ENCODE assay signal across 8 cellular contexts in genomic region chr9:96419691-96419969, GRCh38. TPM values are rescaled to one million over a fixed set of nuclear protein-coding genes. Genes with fewer than 3 reads are reported as not detected.
A peak's percentile ranks its signal among the peaks of the same experiment; 100 is the strongest.
DNase-seq lines count a peak whose midpoint lies in the region; ATAC-seq lines count a peak whose summit lies in the region.

No MANE protein-coding gene starts in this region.

- peak overlapping the region; percentile 86 for H3K4me3 Mint-ChIP-seq in T-helper 1 cell treated with Interleukin-12 subunit alpha and Interleukin-12 subunit beta and Interleukin-4 antibody, amounts not matched to agents 30 μg/mL and 1 μg/mL, for 36 hours

- no peak for DNase-seq in T-helper 1 cell
- DNase-seq in activated naive CD4-positive, alpha-beta T cell treated with anti-CD3 and anti-CD28 coated beads, Interleukin-2, amount 50 U/mL, for 72 hours (ENCODE audit: low spot score in 2 of 2) = no peak
- DNase-seq in SHP77 treated with DMSO at 0.1 percent for 48 hours (lab: John Stamatoyannopoulos, UW) = no peak
- no peak for DNase-seq in kidney glomerular epithelial cell (lab: John Stamatoyannopoulos, UW)
- no peak for DNase-seq in NCI-H1694 (lab: John Stamatoyannopoulos, UW)

- H3K27me3 Mint-ChIP-seq in T-helper 1 cell treated with Interleukin-12 subunit alpha and Interleukin-12 subunit beta and Interleukin-4 antibody, amounts not matched to agents 30 μg/mL and 1 μg/mL, for 36 hours (ENCODE audit: low read depth) = no peaks in the 10 kb centered on the region

- peaks cover 27% of the 10 kb centered on the region for H3K4me1 Mint-ChIP-seq in T-helper 1 cell treated with Interleukin-12 subunit alpha and Interleukin-12 subunit beta and Interleukin-4 antibody, amounts not matched to agents 30 μg/mL and 1 μg/mL, for 36 hours (ENCODE audit: low read depth)

- H3K9me3 ChIP-seq in iPS-18c (ENCODE audit: control insufficient read depth, insufficient read depth, low read length) = peaks cover 3% of the 10 kb centered on the region
- H3K9me3 ChIP-seq in stomach smooth muscle (ENCODE audit: control insufficient read depth in 2 of 2, low read length in 2 of 2) = no peaks in the 10 kb centered on the region

- no peak for ATAC-seq in activated naive CD4-positive, alpha-beta T cell treated with anti-CD3 and anti-CD28 coated beads, Interleukin-2, amount 50 U/mL, for 72 hours

- H3K9ac ChIP-seq in stomach smooth muscle (ENCODE audit: low read length in 2 of 2) = peak overlapping the region; percentile 64 to 79

- no peaks in the 10 kb centered on the region for H3K9me3 Mint-ChIP-seq in T-helper 1 cell treated with Interleukin-12 subunit alpha and Interleukin-12 subunit beta and Interleukin-4 antibody, amounts not matched to agents 30 μg/mL and 1 μg/mL, for 36 hours
- H3K9me3 Mint-ChIP-seq in activated naive CD4-positive, alpha-beta T cell treated with anti-CD3 and anti-CD28 coated beads, Interleukin-2, amount 50 U/mL, for 72 hours = no peaks in the 10 kb centered on the region

- peaks cover 19% of the 10 kb centered on the region for H3K4me1 ChIP-seq in stomach smooth muscle (ENCODE audit: control insufficient read depth, insufficient read depth, low read length)

- peaks cover 4% of the 10 kb centered on the region for H3K36me3 Mint-ChIP-seq in T-helper 1 cell treated with Interleukin-12 subunit alpha and Interleukin-12 subunit beta and Interleukin-4 antibody, amounts not matched to agents 30 μg/mL and 1 μg/mL, for 36 hours (ENCODE audit: low read depth)
- H3K36me3 Mint-ChIP-seq in activated naive CD4-positive, alpha-beta T cell treated with anti-CD3 and anti-CD28 coated beads, Interleukin-2, amount 50 U/mL, for 72 hours = peaks cover 6 to 12% of the 10 kb centered on the region in 2 donors

- peak overlapping the region; percentile 95 for H3K27ac ChIP-seq in stomach smooth muscle (ENCODE audit: low read length)

- H3K4me3 ChIP-seq in iPS-18c (ENCODE audit: insufficient read depth, low read depth, low read length) (peak overlapping the region; percentile 68; the same call in 1 of the 2 replicates), stomach smooth muscle (ENCODE audit: low read length in 2 of 2) (peak overlapping the region; percentile 79 to 83)

- H3K27me3 ChIP-seq in stomach smooth muscle (ENCODE audit: control insufficient read depth in 1 of 2, insufficient read depth in 2 of 2, low read length in 2 of 2) = no peaks in the 10 kb centered on the region

- peak overlapping the region; percentile 90 for H3K27ac Mint-ChIP-seq in T-helper 1 cell treated with Interleukin-12 subunit alpha and Interleukin-12 subunit beta and Interleukin-4 antibody, amounts not matched to agents 30 μg/mL and 1 μg/mL, for 36 hours
- H3K27ac Mint-ChIP-seq in activated naive CD4-positive, alpha-beta T cell treated with anti-CD3 and anti-CD28 coated beads, Interleukin-2, amount 50 U/mL, for 72 hours = peak overlapping the region; percentile 84 to 94

- no peaks in the 10 kb centered on the region for H3K36me3 ChIP-seq in stomach smooth muscle (ENCODE audit: control insufficient read depth in 2 of 2, insufficient read depth in 2 of 2, low read length in 2 of 2)

RNA-seq across cellular contexts. Expression of gene ZNF367, which starts 1.5 kb away (rescaled TPM):
- total RNA-seq in activated naive CD4-positive, alpha-beta T cell treated with anti-CD3 and anti-CD28 coated beads, Interleukin-2, amount 50 U/mL, for 72 hours = 10 to 100 TPM; 17.7 to 42.6 TPM

RNA-seq across cellular contexts. Expression of gene HABP4, which starts 30.3 kb away (rescaled TPM):
- total RNA-seq in activated naive CD4-positive, alpha-beta T cell treated with anti-CD3 and anti-CD28 coated beads, Interleukin-2, amount 50 U/mL, for 72 hours = 10 to 100 TPM in 1 of 2 donors, 1 to 10 TPM in 1; 6.4 to 15.7 TPM

RNA-seq across cellular contexts. Expression of gene SLC35D2, which starts 36.1 kb away (rescaled TPM):
- 1 to 10 TPM; 1.5 to 1.8 TPM for total RNA-seq in activated naive CD4-positive, alpha-beta T cell treated with anti-CD3 and anti-CD28 coated beads, Interleukin-2, amount 50 U/mL, for 72 hours
